Comparison of ENCODE assay signal across 19 cellular contexts in genomic region chr6:34486106-34486740, GRCh38. TPM values are rescaled to one million over a fixed set of nuclear protein-coding genes. Genes with fewer than 3 reads are reported as not detected.
DNase-seq lines count a peak whose midpoint lies in the region; ATAC-seq, FAIRE-seq and TF ChIP-seq lines count a peak whose summit lies in the region.
"Had no signal": no experiment of that assay in that cellular context is flagged by ENCODE, and none has a peak within 500 bp of the region (broad histone marks: within the 10 kb centered on the region; RNA-seq: fewer than 3 reads in every experiment).

No MANE protein-coding gene starts in this region.

- H3K4me2 ChIP-seq in SK-N-SH (no peak overlapping the region), H1 (ENCODE audit: insufficient read depth in 1 of 2, low read depth in 2 of 2, low read length in 2 of 2) (no peak overlapping the region)

- no peak overlapping the region for H4K91ac ChIP-seq in H1 (replicated peaks; ENCODE audit: insufficient read length, low read length)

- no peak for TF ChIP-seq CTCF in SK-N-SH (IDR thresholded peaks at IDR 0.05)
- TF ChIP-seq CTCF in H1 (IDR thresholded peaks at IDR 0.05; ENCODE audit: control extremely low read depth in 1 of 3, insufficient read depth in 1 of 3, low read depth in 1 of 3, low read length in 3 of 3), result no peak

- no peaks in the 10 kb centered on the region for H3K23me2 ChIP-seq in H1 (ENCODE audit: low read depth, low read length)

- no peak overlapping the region for H3K27ac ChIP-seq in SK-N-SH (ENCODE audit: low read depth in 2 of 2, low read length in 1 of 2)
- H3K27ac ChIP-seq in CD4-positive, CD25-positive, alpha-beta regulatory T cell (ENCODE audit: insufficient read depth, low read length, poor library complexity, severe bottlenecking), result no peak overlapping the region
- H3K27ac ChIP-seq in H1 (ENCODE audit: low read depth, low read length), result no peak overlapping the region
- H3K27ac ChIP-seq: 22Rv1 had no signal

- peaks cover 11% of the 10 kb centered on the region for H3K27me3 Mint-ChIP-seq in CD4-positive, CD25-positive, alpha-beta regulatory T cell
- H3K27me3 Mint-ChIP-seq in T-helper 2 cell treated with Interferon-gamma antibody and Interleukin-4, amounts not matched to agents 5 μg/mL and 100 μg/mL, for 36 hours (ENCODE audit: low read depth), result no peaks in the 10 kb centered on the region

- POLR2A ChIA-PET in SK-N-SH (lab: Yijun Ruan, JAX), result no interaction called here
- POLR2A ChIA-PET in H1 (lab: Charles Lee; ENCODE audit: partially characterized antibody), result interaction anchor here (0.9 kb wide), 1 partner anchor 46 kb away, joined by 3 read pairs; no protein-coding TSS in a partner anchor

- no peak overlapping the region for H2BK5ac ChIP-seq in H1 (ENCODE audit: low read depth, low read length)

- H3K4ac ChIP-seq in H1 (replicated peaks; ENCODE audit: insufficient read length, low read depth, low read length), result no peak overlapping the region

- H3K4me3 Mint-ChIP-seq in CD4-positive, CD25-positive, alpha-beta regulatory T cell, result peak overlapping the region in 2 of 4 donors; percentile 41 to 72
- no peak overlapping the region for H3K4me3 Mint-ChIP-seq in T-helper 2 cell treated with Interferon-gamma antibody and Interleukin-4, amounts not matched to agents 5 μg/mL and 100 μg/mL, for 36 hours
- H3K4me3 Mint-ChIP-seq: H9, WTC11 had no signal

- CTCF ChIA-PET in SK-N-SH (lab: Yijun Ruan, JAX), result no interaction called here
- CTCF ChIA-PET in H1 (lab: Charles Lee; ENCODE audit: partially characterized antibody), result no interaction called here

- peak overlapping the region; percentile 48 to 93 (median 77) for H3K27ac Mint-ChIP-seq in CD4-positive, CD25-positive, alpha-beta regulatory T cell
- H3K27ac Mint-ChIP-seq in T-helper 2 cell treated with Interferon-gamma antibody and Interleukin-4, amounts not matched to agents 5 μg/mL and 100 μg/mL, for 36 hours, result peak overlapping the region; percentile 35
- H3K27ac Mint-ChIP-seq: WTC11 had no signal

- H3K4me1 ChIP-seq in SK-N-SH (ENCODE audit: control insufficient read depth in 1 of 2, insufficient read depth in 2 of 2, low read depth in 1 of 2, low read length in 1 of 2), result no peaks in the 10 kb centered on the region
- peaks cover 18% of the 10 kb centered on the region for H3K4me1 ChIP-seq in CD4-positive, CD25-positive, alpha-beta regulatory T cell (ENCODE audit: control insufficient read depth, insufficient read depth, low read length, poor library complexity, severe bottlenecking)
- peaks cover 0 to 7% (median 0%) of the 10 kb centered on the region in 4 experiments; a peak in 2 of 7 replicates for H3K4me1 ChIP-seq in H1 (replicated peaks in 1 of 4; ENCODE audit: control insufficient read depth in 3 of 4, insufficient read depth in 4 of 4, low read length in 3 of 4)

- WGBS in SK-N-SH (ENCODE audit: low lambda C conversion rate), result 56% methylated on average over 8 of the region's 8 CpGs
- WGBS in H1 (ENCODE audit: extremely low coverage in 1 of 2, insufficient coverage in 1 of 2, insufficient read length in 1 of 2, insufficient replicate concordance in 2 of 2, low coverage in 1 of 2, low lambda C conversion rate in 2 of 2, missing lambda C conversion rate in 1 of 2), 2 experiments, result 90% methylated on average over 8 of the region's 8 CpGs; no CpG with 5 or more reads in 1 of the 2 experiments

- no peaks in the 10 kb centered on the region for H4K20me1 ChIP-seq in SK-N-SH (ENCODE audit: insufficient read depth)
- H4K20me1 ChIP-seq in H1 (replicated peaks in 1 of 2; ENCODE audit: control insufficient read depth in 1 of 2, insufficient read depth in 2 of 2, low read length in 2 of 2), result no peaks in the 10 kb centered on the region
- H4K20me1 ChIP-seq: BLaER1 treated with 17β-estradiol and CSF1 and Interleukin-3, amounts not matched to agents 10 nM and 100 nM had no signal

- H3K79me2 ChIP-seq in SK-N-SH (ENCODE audit: insufficient read depth) (no peaks in the 10 kb centered on the region), H1 (ENCODE audit: control insufficient read depth in 1 of 2, insufficient read depth in 2 of 2, low read length in 2 of 2) (no peaks in the 10 kb centered on the region)

- no peak overlapping the region for H2AK5ac ChIP-seq in H1 (ENCODE audit: low read depth, low read length)

- TF ChIP-seq RAD21 in SK-N-SH (IDR thresholded peaks at IDR 0.05; ENCODE audit: low read length), result no peak
- TF ChIP-seq RAD21 in H1 (IDR thresholded peaks at IDR 0.05 in 1 of 2, conservative IDR thresholded peaks at IDR 0.05 in 1 of 2; ENCODE audit: low read depth in 2 of 2, low read length in 2 of 2), result no peak

- TF ChIP-seq POLR2A in H1 (IDR thresholded peaks at IDR 0.05; ENCODE audit: control extremely low read depth in 1 of 2, low read depth in 2 of 2, low read length in 2 of 2), result no peak

- H3K4me3 ChIP-seq in SK-N-SH (ENCODE audit: low read depth in 2 of 2, low read length in 1 of 2), result no peak overlapping the region
- H3K4me3 ChIP-seq in CD4-positive, CD25-positive, alpha-beta regulatory T cell (ENCODE audit: low read depth, low read length), result no peak overlapping the region
- H3K4me3 ChIP-seq in H1 (ENCODE audit: extremely low read depth in 1 of 4, insufficient read depth in 2 of 4, low read depth in 3 of 4, low read length in 4 of 4), result no peak overlapping the region
- H3K4me3 ChIP-seq: BLaER1 treated with 17β-estradiol and CSF1 and Interleukin-3, amounts not matched to agents 10 nM and 100 nM; dorsolateral prefrontal cortex had no signal

- TF ChIP-seq EP300 in SK-N-SH (IDR thresholded peaks at IDR 0.05; ENCODE audit: borderline replicate concordance in 1 of 2, low read depth in 1 of 2, low read length in 1 of 2) (no peak), H1 (IDR thresholded peaks at IDR 0.05; ENCODE audit: borderline replicate concordance in 1 of 2, low read depth in 2 of 2, low read length in 2 of 2) (no peak)

- no peaks in the 10 kb centered on the region for H3K36me3 Mint-ChIP-seq in CD4-positive, CD25-positive, alpha-beta regulatory T cell
- no peaks in the 10 kb centered on the region for H3K36me3 Mint-ChIP-seq in T-helper 2 cell treated with Interferon-gamma antibody and Interleukin-4, amounts not matched to agents 5 μg/mL and 100 μg/mL, for 36 hours (ENCODE audit: low read depth)
- H3K36me3 Mint-ChIP-seq: WTC11 had no signal

- H4K8ac ChIP-seq in H1 (ENCODE audit: extremely low read depth, insufficient read depth, low read length), result no peak overlapping the region

- peaks cover 0 to 1% (median 0%) of the 10 kb centered on the region in 7 donors for H3K9me3 Mint-ChIP-seq in CD4-positive, CD25-positive, alpha-beta regulatory T cell
- no peaks in the 10 kb centered on the region for H3K9me3 Mint-ChIP-seq in T-helper 2 cell treated with Interferon-gamma antibody and Interleukin-4, amounts not matched to agents 5 μg/mL and 100 μg/mL, for 36 hours
- H3K9me3 Mint-ChIP-seq: H9, WTC11 had no signal

- H4K5ac ChIP-seq in H1 (ENCODE audit: insufficient read length, low read depth, low read length), result no peak overlapping the region

- H3F3A ChIP-seq in SK-N-SH (replicated peaks; ENCODE audit: insufficient read depth), result no peaks in the 10 kb centered on the region

- no peaks in the 10 kb centered on the region for H3K9me2 ChIP-seq in SK-N-SH

- no peak overlapping the region for H2AFZ ChIP-seq in SK-N-SH (ENCODE audit: low read depth)
- no peak overlapping the region for H2AFZ ChIP-seq in H1 (ENCODE audit: low read length)

- H3K9me3 ChIP-seq in SK-N-SH (no peaks in the 10 kb centered on the region), H1 (ENCODE audit: insufficient read depth in 2 of 2, low read depth in 1 of 2, low read length in 1 of 2) (no peaks in the 10 kb centered on the region)
- no peaks in the 10 kb centered on the region for H3K9me3 ChIP-seq in CD4-positive, CD25-positive, alpha-beta regulatory T cell (ENCODE audit: control insufficient read depth in 2 of 2, low read length in 2 of 2)
- H3K9me3 ChIP-seq: BLaER1 treated with 17β-estradiol and CSF1 and Interleukin-3, amounts not matched to agents 10 nM and 100 nM had no signal

- no peak overlapping the region for H3K9ac ChIP-seq in SK-N-SH
- no peak overlapping the region for H3K9ac ChIP-seq in H1 (replicated peaks in 1 of 4; ENCODE audit: extremely low read depth in 1 of 4, low read depth in 3 of 4, low read length in 3 of 4)

- H2BK12ac ChIP-seq in H1 (ENCODE audit: low read depth, low read length), result no peak overlapping the region

- ATAC-seq in SK-N-SH treated with all-trans-retinoic acid at 6 μM for 48 hours, result no peak
- peak in 1 of 2 donors; percentile 26 for ATAC-seq in CD4-positive, CD25-positive, alpha-beta regulatory T cell (ENCODE audit: low read depth in 2 of 2)
- ATAC-seq in HG02981 (IDR thresholded peaks at IDR 0.05; ENCODE audit: unreplicated experiment), result no peak
- ATAC-seq: Right ventricle myocardium inferior, WTC11 had no signal

- no peak overlapping the region for H3K23ac ChIP-seq in H1 (ENCODE audit: insufficient read length)

- H3K4me1 Mint-ChIP-seq in CD4-positive, CD25-positive, alpha-beta regulatory T cell, result peaks cover 0 to 41% (median 20%) of the 10 kb centered on the region in 4 donors
- H3K4me1 Mint-ChIP-seq in T-helper 2 cell treated with Interferon-gamma antibody and Interleukin-4, amounts not matched to agents 5 μg/mL and 100 μg/mL, for 36 hours (ENCODE audit: low read depth), result peaks cover 19% of the 10 kb centered on the region

- no peaks in the 10 kb centered on the region for H3K27me3 ChIP-seq in SK-N-SH (ENCODE audit: insufficient read depth)
- no peaks in the 10 kb centered on the region for H3K27me3 ChIP-seq in CD4-positive, CD25-positive, alpha-beta regulatory T cell (ENCODE audit: control insufficient read depth, insufficient read depth, low read length)
- H3K27me3 ChIP-seq in H1 (replicated peaks in 1 of 4; ENCODE audit: control insufficient read depth in 3 of 4, extremely low read depth in 1 of 4, insufficient read depth in 3 of 4, low read length in 3 of 4), result no peaks in the 10 kb centered on the region
- H3K27me3 ChIP-seq: BLaER1 treated with 17β-estradiol and CSF1 and Interleukin-3, amounts not matched to agents 10 nM and 100 nM; dorsolateral prefrontal cortex had no signal

- no peak overlapping the region for H2BK20ac ChIP-seq in H1 (ENCODE audit: low read length)

- H2BK120ac ChIP-seq in H1 (replicated peaks; ENCODE audit: low read depth, low read length), result no peak overlapping the region

- H2BK15ac ChIP-seq in H1 (ENCODE audit: low read length), result 0 out of 2 replicates have a peak overlapping the region, but pooled peaks have one; percentile 40

- DNase-seq in SK-N-SH (peak; percentile 9), H1 (ENCODE audit: low read depth in 1 of 2, low spot score in 2 of 2) (no peak), D341Med (ENCODE audit: low spot score) (no peak), SIG-M5 (lab: John Stamatoyannopoulos, UW) (no peak)
- DNase-seq in CD4-positive, CD25-positive, alpha-beta regulatory T cell, result peak in 1 of 3 donors; percentile 71
- no peak for DNase-seq in T-helper 2 cell treated with Interferon-gamma antibody and Interleukin-4, amounts not matched to agents 5 μg/mL and 100 μg/mL, for 36 hours (ENCODE audit: low spot score)
- DNase-seq: H9; kidney glomerular epithelial cell; NCI-H1417; stimulated activated CD4-positive, alpha-beta T cell treated with anti-CD3 and anti-CD28 coated beads, Interleukin-2, amount 100 ng/mL, for 48 hours had no signal

- H3K36me3 ChIP-seq in SK-N-SH (replicated peaks in 1 of 2; ENCODE audit: control insufficient read depth in 1 of 2, insufficient read depth in 2 of 2, low read length in 1 of 2) (no peaks in the 10 kb centered on the region), H1 (ENCODE audit: control insufficient read depth in 2 of 4, insufficient read depth in 4 of 4, low read length in 3 of 4) (no peaks in the 10 kb centered on the region)
- H3K36me3 ChIP-seq in CD4-positive, CD25-positive, alpha-beta regulatory T cell (ENCODE audit: control insufficient read depth, insufficient read depth, low read length), result no peaks in the 10 kb centered on the region
- H3K36me3 ChIP-seq: BLaER1 treated with 17β-estradiol and CSF1 and Interleukin-3, amounts not matched to agents 10 nM and 100 nM had no signal

- no peak overlapping the region for H3K14ac ChIP-seq in H1 (ENCODE audit: insufficient read length)

- H3K56ac ChIP-seq in H1 (replicated peaks; ENCODE audit: insufficient read length, low read depth, low read length), result no peak overlapping the region

- H3K79me1 ChIP-seq in H1 (ENCODE audit: low read depth, low read length), result no peaks in the 10 kb centered on the region

- H3K18ac ChIP-seq in H1 (ENCODE audit: extremely low read depth, low read length), result no peak overlapping the region

- no peak for FAIRE-seq in H1 (lab: Jason Lieb, UNC)
- FAIRE-seq: bronchial epithelial cell, frontal cortex had no signal

RNA-seq across cellular contexts. Expression of gene PACSIN1, which starts 20.3 kb away (rescaled TPM):
- polyA plus RNA-seq in SK-N-SH (2012; rRNA removed) (0.02 and 0.05 TPM in 2 replicates), H1 (2011; rRNA removed) (5.9 and 7.9 TPM in 2 replicates)
- 0.12 and 0.13 TPM in 2 replicates for polyA plus RNA-seq in SK-N-SH (2012; cell fraction: cytosol; rRNA removed)
- polyA plus RNA-seq in SK-N-SH (2012; cell fraction: nucleus; rRNA removed), result 0.04 and 0.10 TPM in 2 replicates
- 1.7 TPM for total RNA-seq in CD4-positive, CD25-positive, alpha-beta regulatory T cell
- polyA plus RNA-seq in CD4-positive, CD25-positive, alpha-beta regulatory T cell, result under 1 TPM; 0.14 to 0.81 (median 0.27) TPM
- 10.5 and 11.1 TPM in 2 replicates for total RNA-seq in H1 (2021; fragmentation: NEBNext Ultra II Directional; extraction: Animal tissue kit (Norgen Biotek cat#: 25700))
- polyA plus RNA-seq in H1 (2011; cell fraction: cytosol; rRNA removed), result 5.5 TPM
- polyA plus RNA-seq in H1 (2011; cell fraction: nucleus; rRNA removed), result 16.7 TPM
- 5.7 to 10.1 TPM (median 8.0 TPM) in 4 replicates for polyA plus RNA-seq in H1 (2012, experiment 1 of 2)
- polyA plus RNA-seq in H1 (2012, experiment 2 of 2), result 5.1 TPM
- polyA plus RNA-seq in H1 (2013, experiment 1 of 2), result 5.9 TPM
- 6.1 TPM for polyA plus RNA-seq in H1 (2013, experiment 2 of 2)
- polyA minus RNA-seq in H1 (2011; rRNA and poly(A)+ RNA removed), result 2.5 and 3.7 TPM in 2 replicates
- 3.4 TPM for polyA minus RNA-seq in H1 (2011; cell fraction: cytosol; rRNA and poly(A)+ RNA removed)
- polyA minus RNA-seq in H1 (2011; cell fraction: nucleus; rRNA and poly(A)+ RNA removed), result 2.8 TPM
- total RNA-seq: bronchial epithelial cell had no signal
